Comparison of ENCODE assay signal across 11 cellular contexts in the genomic region with DNA sequence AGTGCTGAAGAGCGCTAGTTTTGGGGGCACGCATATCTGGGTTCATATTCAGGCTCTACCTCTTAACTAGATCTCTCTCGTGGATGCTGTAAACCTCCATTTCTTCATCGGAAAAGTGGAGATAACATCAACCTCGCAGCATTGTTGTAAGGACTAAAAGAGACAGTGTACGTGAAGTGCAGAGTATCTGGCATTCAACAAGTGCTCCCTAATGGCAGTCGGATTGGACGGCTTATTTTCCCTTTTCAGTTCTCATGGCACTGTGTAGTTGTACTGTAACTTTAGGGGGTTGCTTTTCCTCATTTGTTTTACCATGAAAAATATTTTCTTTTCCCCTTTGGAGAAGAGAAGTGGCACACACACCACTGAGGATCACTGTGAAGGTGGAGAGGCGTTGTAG.
"Had no signal": no experiment of that assay in that cellular context is flagged by ENCODE, and none has a peak within 500 bp of the region (broad histone marks: within the 10 kb centered on the region; RNA-seq: fewer than 3 reads in every experiment).

No MANE protein-coding gene starts in this region.

- H3K4me1 ChIP-seq: adrenal gland, ascending aorta, body of pancreas, breast epithelium had no signal

- H3K27ac ChIP-seq: adrenal gland, ascending aorta, body of pancreas, brain microvascular endothelial cell, breast epithelium, cardiac muscle cell had no signal

- ATAC-seq: activated naive CD4-positive, alpha-beta T cell treated with anti-CD3 and anti-CD28 coated beads, Interleukin-2, amount 50 U/mL, for 72 hours; activated naive CD8-positive, alpha-beta T cell treated with anti-CD3 and anti-CD28 coated beads, Interleukin-2, amount 50 U/mL, for 24 hours; activated T-cell treated with anti-CD3 and anti-CD28 coated beads, Interleukin-2, amount 50 U/mL, for 4 hours; activated T-cell treated with anti-CD3 and anti-CD28 coated beads, Interleukin-2, amount 50 U/mL, for 72 hours; activated T-helper 17 cell treated with anti-CD3 and anti-CD28 coated beads, Interleukin-2, amount 50 U/mL, for 72 hours; body of pancreas had no signal

- H3K36me3 ChIP-seq: adrenal gland, ascending aorta, brain microvascular endothelial cell, breast epithelium, cardiac muscle cell had no signal

- H3K4me3 ChIP-seq: adrenal gland, ascending aorta, body of pancreas, breast epithelium, cardiac muscle cell had no signal

- H3K9me3 ChIP-seq: adrenal gland, ascending aorta, body of pancreas, breast epithelium had no signal
